ENCODE assay signal across 8 cellular contexts in genomic region chr1:204480515-204480914, GRCh38.
DNase-seq lines count a peak whose midpoint lies in the region; ATAC-seq and TF ChIP-seq lines count a peak whose summit lies in the region.

No MANE protein-coding gene starts in this region.

- no peak for TF ChIP-seq CTCF in C4-2B (conservative IDR thresholded peaks at IDR 0.05)

- peak; percentile 70 for ATAC-seq in GM18907 (IDR thresholded peaks at IDR 0.05; ENCODE audit: unreplicated experiment)
- peak; percentile 65 for ATAC-seq in HG03139 (IDR thresholded peaks at IDR 0.05; ENCODE audit: unreplicated experiment)
- ATAC-seq in GM19324 (IDR thresholded peaks at IDR 0.05; ENCODE audit: low FRiP score, unreplicated experiment) = no peak

- peak overlapping the region; percentile 80 for H3K27ac ChIP-seq in C4-2B
- H3K27ac ChIP-seq in cingulate gyrus (ENCODE audit: low read depth, low read length) = peak overlapping the region; percentile 71

- DNase-seq in MV-4-11 (lab: John Stamatoyannopoulos, UW) (no peak), NCI-H2196 (lab: John Stamatoyannopoulos, UW; ENCODE audit: unreplicated experiment) (no peak)
- DNase-seq in stimulated activated CD4-positive, alpha-beta T cell treated with anti-CD3 and anti-CD28 coated beads, Interleukin-4, amount 100 ng/mL, for 24 hours = no peak
